ENCODE assay signal across 1 cellular context in genomic region chr5:176416123-176416924, GRCh38.
TF ChIP-seq lines count a peak whose summit lies in the region.

TSS of gene CLTB (minus strand) at chr5:176416539. CDS start at chr5:176416363, 176 bp downstream.

TF ChIP-seq in GM23338, 12 proteins besides CTCF, POLR2A, EP300 and RAD21 (continued from another document):
- TF ChIP-seq STAT1 (IDR thresholded peaks at IDR 0.05; ENCODE audit: unreplicated experiment), result no peak
- no peak for TF ChIP-seq NANOG (IDR thresholded peaks at IDR 0.05; ENCODE audit: borderline replicate concordance)
- TF ChIP-seq CREB1 (CRISPR knock-in tag; IDR thresholded peaks at IDR 0.05; ENCODE audit: low read depth), result peak; percentile 97
- 0 out of 2 replicates have a peak, but pooled peaks have one; percentile 27 for TF ChIP-seq POLR2AphosphoS5 (IDR thresholded peaks at IDR 0.05; ENCODE audit: low read depth)
